Comparison of ENCODE assay signal across 8 cellular contexts in genomic region chr10:133334495-133335237, GRCh38. TPM values are rescaled to one million over a fixed set of nuclear protein-coding genes. Genes with fewer than 3 reads are reported as not detected.
A peak's percentile ranks its signal among the peaks of the same experiment; 100 is the strongest.
DNase-seq lines count a peak whose midpoint lies in the region; ATAC-seq, FAIRE-seq and TF ChIP-seq lines count a peak whose summit lies in the region.

No MANE protein-coding gene starts in this region.

- intact Hi-C loops in A673 (cut with micrococcal nuclease; ENCODE audit: unreplicated experiment), result no loop called here

- H3K4me3 ChIP-seq in A673 (ENCODE audit: low read depth, low read length, poor library complexity, severe bottlenecking) (peak overlapping the region; percentile 28), HUES48 (ENCODE audit: low read depth, low read length) (peak overlapping the region; percentile 55)

- H3K9me3 Mint-ChIP-seq in chondrocyte (ENCODE audit: low read depth) (no peaks in the 10 kb centered on the region), mesothelial cell of epicardium (peaks cover 5% of the 10 kb centered on the region)

- no peak for TF ChIP-seq CTCF in A673 (conservative IDR thresholded peaks at IDR 0.05; ENCODE audit: low read depth, low read length)
- TF ChIP-seq CTCF in chondrocyte (IDR thresholded peaks at IDR 0.05), result no peak
- no peak for TF ChIP-seq CTCF in mesothelial cell of epicardium (IDR thresholded peaks at IDR 0.05; ENCODE audit: unreplicated experiment)
- TF ChIP-seq CTCF in GM20000 (IDR thresholded peaks at IDR 0.05; ENCODE audit: extremely low read depth, missing control alignments), result no peak

- H3K27me3 Mint-ChIP-seq in chondrocyte (ENCODE audit: low read depth) (peaks cover 22% of the 10 kb centered on the region), mesothelial cell of epicardium (ENCODE audit: low read depth) (peaks cover 52% of the 10 kb centered on the region)

- ATAC-seq in HG03045 (IDR thresholded peaks at IDR 0.05; ENCODE audit: unreplicated experiment), result no peak

- H3K36me3 ChIP-seq in A673 (ENCODE audit: insufficient read depth, low read length, poor library complexity, severe bottlenecking), result no peaks in the 10 kb centered on the region
- H3K36me3 ChIP-seq in HUES48 (ENCODE audit: control insufficient read depth, insufficient read depth, low read length), result no peaks in the 10 kb centered on the region

- CTCF ChIA-PET in A673 (lab: Charles Lee), result no interaction called here

- H3K27ac ChIP-seq in A673 (ENCODE audit: low read depth, low read length, poor library complexity, severe bottlenecking) (no peak overlapping the region), HUES48 (ENCODE audit: low read depth, low read length) (no peak overlapping the region)

- H3K9me3 ChIP-seq in A673 (ENCODE audit: low read depth, low read length, poor library complexity, severe bottlenecking) (no peaks in the 10 kb centered on the region), HUES48 (ENCODE audit: control insufficient read depth, insufficient read depth, low read length) (no peaks in the 10 kb centered on the region)

- H3K4me1 Mint-ChIP-seq in chondrocyte (ENCODE audit: low read depth), result peaks cover 7% of the 10 kb centered on the region
- peaks cover 5% of the 10 kb centered on the region for H3K4me1 Mint-ChIP-seq in mesothelial cell of epicardium

- DNase-seq in A673 (ENCODE audit: low spot score), result no peak
- DNase-seq in chondrocyte (ENCODE audit: low spot score), result peak; percentile 94
- no peak for DNase-seq in mesothelial cell of epicardium (ENCODE audit: low spot score in 2 of 2, unreplicated experiment in 2 of 2)
- no peak for DNase-seq in H54 (ENCODE audit: insufficient read length, low spot score)
- DNase-seq in SW480 (ENCODE audit: low spot score), result no peak
- no peak for DNase-seq in GM20000 (ENCODE audit: low spot score)

- H3K9ac ChIP-seq in HUES48 (ENCODE audit: low read depth, low read length), result no peak overlapping the region

- H3K36me3 Mint-ChIP-seq in chondrocyte (ENCODE audit: low read depth) (no peaks in the 10 kb centered on the region), mesothelial cell of epicardium (no peaks in the 10 kb centered on the region)

- H3K27me3 ChIP-seq in A673 (replicated peaks; ENCODE audit: insufficient read depth, low read depth, low read length, poor library complexity), result peaks cover 58% of the 10 kb centered on the region
- H3K27me3 ChIP-seq in HUES48 (ENCODE audit: control insufficient read depth, insufficient read depth, low read length), result peaks cover 73% of the 10 kb centered on the region

- H3K4me1 ChIP-seq in A673 (ENCODE audit: insufficient read depth, low read length, poor library complexity, severe bottlenecking) (peaks cover 18% of the 10 kb centered on the region), HUES48 (ENCODE audit: control insufficient read depth, insufficient read depth, low read length) (0 out of 2 replicates have a peak, but pooled peaks cover under 1% of the 10 kb centered on the region)

- POLR2A ChIA-PET in A673 (lab: Charles Lee; ENCODE audit: low non-redundant PET), result interaction anchor here (0.6 kb wide), 1 partner anchor 196 kb away, joined by 12 read pairs; no protein-coding TSS in a partner anchor

- no TSS peak for BruUV-seq in A673 (replicated peaks; lab: Mats Ljungman, UMichigan)

- no peak for TF ChIP-seq POLR2A in H54 (IDR thresholded peaks at IDR 0.05; ENCODE audit: low read depth, low read length)

- H3K4me3 Mint-ChIP-seq in chondrocyte (ENCODE audit: unreplicated experiment) (peak overlapping the region; percentile 70), mesothelial cell of epicardium (peak overlapping the region; percentile 66)

- FAIRE-seq in H54 (lab: Jason Lieb, UNC), result no peak

- H3K27ac Mint-ChIP-seq in chondrocyte (ENCODE audit: unreplicated experiment) (no peak overlapping the region), mesothelial cell of epicardium (no peak overlapping the region)

RNA-seq across cellular contexts. Expression of gene CALY, which starts 2.0 kb away (rescaled TPM):
- total RNA-seq in A673 (2021), result 0.57 TPM in 1 of 2 replicates, not detected in the other
- 7.3 to 13.5 TPM (median 8.9 TPM) in 3 replicates for total RNA-seq in chondrocyte
- 2.1 to 3.7 TPM (median 2.1 TPM) in 3 replicates for total RNA-seq in mesothelial cell of epicardium

RNA-seq across cellular contexts. Expression of gene PRAP1, which starts 12.5 kb away (rescaled TPM):
- total RNA-seq in A673 (2021) (not detected in 2 replicates), chondrocyte (not detected in 3 replicates), mesothelial cell of epicardium (0.25 to 0.49 TPM in 2 of 3 replicates, not detected in the other)

RNA-seq across cellular contexts. Expression of gene FUOM, which starts 23.2 kb away (rescaled TPM):
- total RNA-seq in A673 (2021), result 16.0 and 22.3 TPM in 2 replicates
- total RNA-seq in chondrocyte, result 29.9 to 34.4 TPM (median 32.2 TPM) in 3 replicates
- total RNA-seq in mesothelial cell of epicardium, result 38.0 to 42.6 TPM (median 41.3 TPM) in 3 replicates

RNA-seq across cellular contexts. Expression of gene ZNF511, which starts 26.0 kb away (rescaled TPM):
- total RNA-seq in A673 (2021) (51.8 and 61.4 TPM in 2 replicates), chondrocyte (25.6 to 33.0 TPM (median 32.7 TPM) in 3 replicates), mesothelial cell of epicardium (38.6 to 44.9 TPM (median 39.5 TPM) in 3 replicates)

RNA-seq across cellular contexts. Expression of gene TUBGCP2, which starts 26.0 kb away (rescaled TPM):
- total RNA-seq in A673 (2021), result 72.7 and 75.1 TPM in 2 replicates
- 53.2 to 56.2 TPM (median 54.9 TPM) in 3 replicates for total RNA-seq in chondrocyte
- total RNA-seq in mesothelial cell of epicardium, result 69.6 to 81.0 TPM (median 70.9 TPM) in 3 replicates
